ENCODE assay signal across 2 cellular contexts in genomic region chr6:4790158-4790899, GRCh38.
TF ChIP-seq lines count a peak whose summit lies in the region.

No MANE protein-coding gene starts in this region.

TF ChIP-seq in SK-N-SH, 30 proteins besides CTCF, POLR2A, EP300 and RAD21:
- TF ChIP-seq RXRA (IDR thresholded peaks at IDR 0.05; ENCODE audit: borderline replicate concordance, low read depth) = no peak
- no peak for TF ChIP-seq TAF1 (IDR thresholded peaks at IDR 0.05; ENCODE audit: borderline replicate concordance, low read depth, low read length)
- TF ChIP-seq ZBTB33 (IDR thresholded peaks at IDR 0.05; ENCODE audit: borderline replicate concordance, low read depth) = no peak
- no peak for TF ChIP-seq TCF12 (IDR thresholded peaks at IDR 0.05)
- no peak for TF ChIP-seq IRF3 (IDR thresholded peaks at IDR 0.05; ENCODE audit: low read depth, low read length)
- no peak for TF ChIP-seq FOXM1 (IDR thresholded peaks at IDR 0.05; ENCODE audit: low read depth)
- no peak for TF ChIP-seq ELF1 (IDR thresholded peaks at IDR 0.05)
- TF ChIP-seq FOSL2 (IDR thresholded peaks at IDR 0.05; ENCODE audit: borderline replicate concordance, low read depth) = no peak
- TF ChIP-seq CHD2 (IDR thresholded peaks at IDR 0.05; ENCODE audit: low read length, partially characterized antibody) = no peak
- no peak for TF ChIP-seq USF2 (IDR thresholded peaks at IDR 0.05; ENCODE audit: borderline replicate concordance, low read depth, low read length)
- no peak for TF ChIP-seq GATA2 (CRISPR knock-in tag; IDR thresholded peaks at IDR 0.05)

TF ChIP-seq in SK-N-SH treated with all-trans-retinoic acid at 6 μM for 48 hours, 23 proteins besides CTCF, POLR2A, EP300 and RAD21:
- TF ChIP-seq ESRRG (CRISPR knock-in tag; IDR thresholded peaks at IDR 0.05) (no peak), ARNTL (CRISPR knock-in tag; IDR thresholded peaks at IDR 0.05; ENCODE audit: borderline replicate concordance, low read depth) (no peak), ZFP30 (CRISPR knock-in tag; IDR thresholded peaks at IDR 0.05) (no peak), ZNF70 (CRISPR knock-in tag; IDR thresholded peaks at IDR 0.05) (no peak), BACH2 (CRISPR knock-in tag; IDR thresholded peaks at IDR 0.05; ENCODE audit: borderline replicate concordance) (no peak), GLIS3 (CRISPR knock-in tag; IDR thresholded peaks at IDR 0.05) (no peak), PATZ1 (CRISPR knock-in tag; IDR thresholded peaks at IDR 0.05; ENCODE audit: borderline replicate concordance) (no peak), CSDC2 (CRISPR knock-in tag; IDR thresholded peaks at IDR 0.05) (no peak), ZC3H10 (CRISPR knock-in tag; IDR thresholded peaks at IDR 0.05) (no peak), CSRNP3 (CRISPR knock-in tag; IDR thresholded peaks at IDR 0.05) (no peak), ISL1 (CRISPR knock-in tag; IDR thresholded peaks at IDR 0.05) (no peak), TOX (CRISPR knock-in tag; IDR thresholded peaks at IDR 0.05; ENCODE audit: borderline replicate concordance) (no peak)
